Comparison of ENCODE assay signal across 14 cellular contexts in genomic region chrX:45842207-45842900, GRCh38.
DNase-seq lines count a peak whose midpoint lies in the region; ATAC-seq and TF ChIP-seq lines count a peak whose summit lies in the region.
"Had no signal": no experiment of that assay in that cellular context is flagged by ENCODE, and none has a peak within 500 bp of the region (broad histone marks: within the 10 kb centered on the region; RNA-seq: fewer than 3 reads in every experiment).

No MANE protein-coding gene starts in this region.

- no peaks in the 10 kb centered on the region for H3K4me1 ChIP-seq in endodermal cell (ENCODE audit: control insufficient read depth, insufficient read depth, low read length)
- H3K4me1 ChIP-seq: adrenal gland had no signal

- H3K27me3 ChIP-seq in endodermal cell (ENCODE audit: control insufficient read depth, insufficient read depth, low read length, poor library complexity, severe bottlenecking), result no peaks in the 10 kb centered on the region
- H3K27me3 ChIP-seq: SJCRH30 had no signal

- no peak for ATAC-seq in natural killer cell treated with Interleukin-12 subunit alpha and Interleukin-12 subunit beta and Interleukin-15 and Interleukin-18, amount 100 ng/mL, for 72 hours
- ATAC-seq in natural killer cell (no peak), T-helper 17 cell (no peak), GM21526 (IDR thresholded peaks at IDR 0.05; ENCODE audit: low FRiP score, unreplicated experiment) (no peak)
- ATAC-seq: K562 had no signal

- H3K27ac ChIP-seq in endodermal cell (ENCODE audit: low read depth, low read length), result no peak overlapping the region
- H3K27ac ChIP-seq: adrenal gland, HL-60, SJCRH30 had no signal

- TF ChIP-seq CTCF in natural killer cell (IDR thresholded peaks at IDR 0.05) (no peak), endodermal cell (conservative IDR thresholded peaks at IDR 0.05) (no peak)

- intact Hi-C loops in natural killer cell (cut with micrococcal nuclease), result loop anchor here (2.0 to 10.0 kb wide), 2 partner anchors 328 to 518 kb away; no protein-coding TSS in a partner anchor

- H3K4me3 Mint-ChIP-seq in natural killer cell treated with Interleukin-12 subunit alpha and Interleukin-12 subunit beta and Interleukin-15 and Interleukin-18, amount 100 ng/mL, for 72 hours, result peak overlapping the region; percentile 61
- H3K4me3 Mint-ChIP-seq in natural killer cell (no peak overlapping the region), T-helper 17 cell (no peak overlapping the region), endodermal cell (no peak overlapping the region)
- H3K4me3 Mint-ChIP-seq: nephron had no signal

- H3K9me3 ChIP-seq in T-helper 17 cell (ENCODE audit: control insufficient read depth, low read length, poor library complexity, severe bottlenecking) (no peaks in the 10 kb centered on the region), endodermal cell (ENCODE audit: control insufficient read depth, low read length) (no peaks in the 10 kb centered on the region)
- H3K9me3 ChIP-seq: adrenal gland, SJCRH30 had no signal

- peak overlapping the region; percentile 34 to 62 for H3K27ac Mint-ChIP-seq in natural killer cell treated with Interleukin-12 subunit alpha and Interleukin-12 subunit beta and Interleukin-15 and Interleukin-18, amount 100 ng/mL, for 72 hours
- H3K27ac Mint-ChIP-seq in natural killer cell, result no peak overlapping the region
- peak overlapping the region; percentile 79 for H3K27ac Mint-ChIP-seq in T-helper 17 cell
- H3K27ac Mint-ChIP-seq in endodermal cell, result peak overlapping the region; percentile 8

- peaks cover 6% of the 10 kb centered on the region for H3K36me3 Mint-ChIP-seq in natural killer cell treated with Interleukin-12 subunit alpha and Interleukin-12 subunit beta and Interleukin-15 and Interleukin-18, amount 100 ng/mL, for 72 hours
- H3K36me3 Mint-ChIP-seq in natural killer cell (no peaks in the 10 kb centered on the region), T-helper 17 cell (ENCODE audit: low read depth) (no peaks in the 10 kb centered on the region), endodermal cell (ENCODE audit: low read depth) (peaks cover 47% of the 10 kb centered on the region)

- peaks cover 29% of the 10 kb centered on the region for H3K36me3 ChIP-seq in endodermal cell (ENCODE audit: control insufficient read depth, insufficient read depth, low read length)
- H3K36me3 ChIP-seq: adrenal gland, SJCRH30 had no signal

- H3K9me3 Mint-ChIP-seq in natural killer cell treated with Interleukin-12 subunit alpha and Interleukin-12 subunit beta and Interleukin-15 and Interleukin-18, amount 100 ng/mL, for 72 hours, result no peaks in the 10 kb centered on the region
- H3K9me3 Mint-ChIP-seq in natural killer cell, result no peaks in the 10 kb centered on the region
- H3K9me3 Mint-ChIP-seq in endodermal cell, result peaks cover 58% of the 10 kb centered on the region

- H3K4me3 ChIP-seq in endodermal cell (ENCODE audit: low read length), result no peak overlapping the region
- H3K4me3 ChIP-seq: adrenal gland, K562, SJCRH30 had no signal

- no peak for DNase-seq in natural killer cell treated with Interleukin-12 subunit alpha and Interleukin-12 subunit beta and Interleukin-15 and Interleukin-18, amount 100 ng/mL, for 72 hours (ENCODE audit: low spot score)
- DNase-seq in natural killer cell (no peak), T-helper 17 cell (no peak), endodermal cell (no peak), pons (ENCODE audit: low spot score) (no peak), hippocampal formation (lab: John Stamatoyannopoulos, UW) (no peak)
- DNase-seq: adrenal gland, DMS53, NCI-H1092 treated with DMSO at 0.1 percent for 48 hours, SJCRH30 had no signal

- H3K4me1 Mint-ChIP-seq in natural killer cell treated with Interleukin-12 subunit alpha and Interleukin-12 subunit beta and Interleukin-15 and Interleukin-18, amount 100 ng/mL, for 72 hours (ENCODE audit: low read depth in 2 of 2), result peaks cover 24 to 26% of the 10 kb centered on the region in 2 donors
- H3K4me1 Mint-ChIP-seq in natural killer cell, result no peaks in the 10 kb centered on the region
- peaks cover 15% of the 10 kb centered on the region for H3K4me1 Mint-ChIP-seq in T-helper 17 cell
- H3K4me1 Mint-ChIP-seq in endodermal cell, result peaks cover 3% of the 10 kb centered on the region

- WGBS in endodermal cell (ENCODE audit: insufficient coverage in 1 of 2, insufficient read length in 1 of 2), 2 experiments, result 92% methylated on average over 2 of the region's 2 CpGs; no CpG with 5 or more reads in 1 of the 2 experiments

- H3K27me3 Mint-ChIP-seq in natural killer cell treated with Interleukin-12 subunit alpha and Interleukin-12 subunit beta and Interleukin-15 and Interleukin-18, amount 100 ng/mL, for 72 hours, result no peaks in the 10 kb centered on the region
- H3K27me3 Mint-ChIP-seq in natural killer cell (ENCODE audit: low read depth in 2 of 2), result no peaks in the 10 kb centered on the region
- H3K27me3 Mint-ChIP-seq in T-helper 17 cell, result no peaks in the 10 kb centered on the region
- H3K27me3 Mint-ChIP-seq in endodermal cell (ENCODE audit: insufficient read depth), result no peaks in the 10 kb centered on the region

- no peak overlapping the region for H3K9ac ChIP-seq in endodermal cell (ENCODE audit: extremely low read depth, low read length, poor library complexity, severe bottlenecking)

Comparison
In these comparisons a context has a peak if more than half of its experiments do, and no peak if none do; other contexts are left out.
1. H3K27ac Mint-ChIP-seq: peak in natural killer cell treated with Interleukin-12 subunit alpha and Interleukin-12 subunit beta and Interleukin-15 and Interleukin-18, amount 100 ng/mL, for 72 hours (2 of 2), T-helper 17 cell (single experiment) and endodermal cell (single experiment); none in natural killer cell (0 of 2).